In the genomic region with DNA sequence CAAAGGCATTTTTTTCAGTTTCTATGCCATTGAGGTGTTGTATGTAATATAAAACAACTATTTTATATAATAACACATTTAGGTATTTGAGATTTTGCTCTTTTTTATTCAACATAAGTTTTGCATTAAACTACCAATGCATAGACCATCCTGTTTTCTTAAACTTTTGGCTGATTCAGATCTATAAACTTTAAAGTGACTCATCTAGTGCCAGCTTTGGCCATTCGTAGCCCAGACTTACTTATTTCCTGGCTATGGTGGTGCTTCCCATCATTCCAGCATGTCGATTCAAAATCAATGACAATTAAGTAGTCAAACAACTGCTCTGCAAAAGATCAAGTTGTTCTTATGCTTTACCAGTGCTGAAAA, we compare ENCODE assay signal across 2 cellular contexts.
A peak's percentile ranks its signal among the peaks of the same experiment; 100 is the strongest.
TF ChIP-seq lines count a peak whose summit lies in the region.

No MANE protein-coding gene starts in this region.

TF ChIP-seq in SK-N-SH, 30 proteins besides CTCF, POLR2A, EP300 and RAD21:
- TF ChIP-seq, protein P1, sequence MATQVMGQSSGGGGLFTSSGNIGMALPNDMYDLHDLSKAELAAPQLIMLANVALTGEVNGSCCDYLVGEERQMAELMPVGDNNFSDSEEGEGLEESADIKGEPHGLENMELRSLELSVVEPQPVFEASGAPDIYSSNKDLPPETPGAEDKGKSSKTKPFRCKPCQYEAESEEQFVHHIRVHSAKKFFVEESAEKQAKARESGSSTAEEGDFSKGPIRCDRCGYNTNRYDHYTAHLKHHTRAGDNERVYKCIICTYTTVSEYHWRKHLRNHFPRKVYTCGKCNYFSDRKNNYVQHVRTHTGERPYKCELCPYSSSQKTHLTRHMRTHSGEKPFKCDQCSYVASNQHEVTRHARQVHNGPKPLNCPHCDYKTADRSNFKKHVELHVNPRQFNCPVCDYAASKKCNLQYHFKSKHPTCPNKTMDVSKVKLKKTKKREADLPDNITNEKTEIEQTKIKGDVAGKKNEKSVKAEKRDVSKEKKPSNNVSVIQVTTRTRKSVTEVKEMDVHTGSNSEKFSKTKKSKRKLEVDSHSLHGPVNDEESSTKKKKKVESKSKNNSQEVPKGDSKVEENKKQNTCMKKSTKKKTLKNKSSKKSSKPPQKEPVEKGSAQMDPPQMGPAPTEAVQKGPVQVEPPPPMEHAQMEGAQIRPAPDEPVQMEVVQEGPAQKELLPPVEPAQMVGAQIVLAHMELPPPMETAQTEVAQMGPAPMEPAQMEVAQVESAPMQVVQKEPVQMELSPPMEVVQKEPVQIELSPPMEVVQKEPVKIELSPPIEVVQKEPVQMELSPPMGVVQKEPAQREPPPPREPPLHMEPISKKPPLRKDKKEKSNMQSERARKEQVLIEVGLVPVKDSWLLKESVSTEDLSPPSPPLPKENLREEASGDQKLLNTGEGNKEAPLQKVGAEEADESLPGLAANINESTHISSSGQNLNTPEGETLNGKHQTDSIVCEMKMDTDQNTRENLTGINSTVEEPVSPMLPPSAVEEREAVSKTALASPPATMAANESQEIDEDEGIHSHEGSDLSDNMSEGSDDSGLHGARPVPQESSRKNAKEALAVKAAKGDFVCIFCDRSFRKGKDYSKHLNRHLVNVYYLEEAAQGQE (IDR thresholded peaks at IDR 0.05; ENCODE audit: low read depth, low read length), result no peak
- TF ChIP-seq YY1 (IDR thresholded peaks at IDR 0.05; ENCODE audit: low read depth) (no peak), TCF12 (IDR thresholded peaks at IDR 0.05) (peak; percentile 41), FOXM1 (IDR thresholded peaks at IDR 0.05; ENCODE audit: low read depth) (no peak), NRF1 (IDR thresholded peaks at IDR 0.05; ENCODE audit: low read depth, low read length) (no peak), SMC3 (IDR thresholded peaks at IDR 0.05; ENCODE audit: low read depth, low read length) (no peak), CHD2 (IDR thresholded peaks at IDR 0.05; ENCODE audit: low read length, partially characterized antibody) (no peak), FOXJ3 (CRISPR knock-in tag; IDR thresholded peaks at IDR 0.05) (no peak), MEF2A (IDR thresholded peaks at IDR 0.05; ENCODE audit: borderline replicate concordance, low read depth) (no peak), EZH2phosphoT487 (IDR thresholded peaks at IDR 0.05; ENCODE audit: borderline replicate concordance, low read depth) (no peak), MXI1 (IDR thresholded peaks at IDR 0.05; ENCODE audit: low read depth, low read length) (no peak), TAF1 (IDR thresholded peaks at IDR 0.05; ENCODE audit: borderline replicate concordance, low read depth, low read length) (no peak), NFIC (IDR thresholded peaks at IDR 0.05; ENCODE audit: borderline replicate concordance) (0 out of 2 replicates have a peak, but pooled peaks have one; percentile 18), POLR2AphosphoS5 (IDR thresholded peaks at IDR 0.05; ENCODE audit: low read depth, low read length) (no peak), JUND (IDR thresholded peaks at IDR 0.05) (peak; percentile 13; the same call in 1 of the 2 replicates), GATA2 (CRISPR knock-in tag; IDR thresholded peaks at IDR 0.05) (no peak), TEAD4 (IDR thresholded peaks at IDR 0.05; ENCODE audit: borderline replicate concordance, insufficient read depth) (no peak), FOSL2 (IDR thresholded peaks at IDR 0.05; ENCODE audit: borderline replicate concordance, low read depth) (peak; percentile 58; the same call in 1 of the 2 replicates)
- TF ChIP-seq, protein P2, sequence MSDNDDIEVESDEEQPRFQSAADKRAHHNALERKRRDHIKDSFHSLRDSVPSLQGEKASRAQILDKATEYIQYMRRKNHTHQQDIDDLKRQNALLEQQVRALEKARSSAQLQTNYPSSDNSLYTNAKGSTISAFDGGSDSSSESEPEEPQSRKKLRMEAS (IDR thresholded peaks at IDR 0.05; ENCODE audit: low read depth), result no peak
- TF ChIP-seq, protein P3, sequence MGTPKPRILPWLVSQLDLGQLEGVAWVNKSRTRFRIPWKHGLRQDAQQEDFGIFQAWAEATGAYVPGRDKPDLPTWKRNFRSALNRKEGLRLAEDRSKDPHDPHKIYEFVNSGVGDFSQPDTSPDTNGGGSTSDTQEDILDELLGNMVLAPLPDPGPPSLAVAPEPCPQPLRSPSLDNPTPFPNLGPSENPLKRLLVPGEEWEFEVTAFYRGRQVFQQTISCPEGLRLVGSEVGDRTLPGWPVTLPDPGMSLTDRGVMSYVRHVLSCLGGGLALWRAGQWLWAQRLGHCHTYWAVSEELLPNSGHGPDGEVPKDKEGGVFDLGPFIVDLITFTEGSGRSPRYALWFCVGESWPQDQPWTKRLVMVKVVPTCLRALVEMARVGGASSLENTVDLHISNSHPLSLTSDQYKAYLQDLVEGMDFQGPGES (IDR thresholded peaks at IDR 0.05; ENCODE audit: low read depth, low read length), result no peak
- TF ChIP-seq, protein P4, sequence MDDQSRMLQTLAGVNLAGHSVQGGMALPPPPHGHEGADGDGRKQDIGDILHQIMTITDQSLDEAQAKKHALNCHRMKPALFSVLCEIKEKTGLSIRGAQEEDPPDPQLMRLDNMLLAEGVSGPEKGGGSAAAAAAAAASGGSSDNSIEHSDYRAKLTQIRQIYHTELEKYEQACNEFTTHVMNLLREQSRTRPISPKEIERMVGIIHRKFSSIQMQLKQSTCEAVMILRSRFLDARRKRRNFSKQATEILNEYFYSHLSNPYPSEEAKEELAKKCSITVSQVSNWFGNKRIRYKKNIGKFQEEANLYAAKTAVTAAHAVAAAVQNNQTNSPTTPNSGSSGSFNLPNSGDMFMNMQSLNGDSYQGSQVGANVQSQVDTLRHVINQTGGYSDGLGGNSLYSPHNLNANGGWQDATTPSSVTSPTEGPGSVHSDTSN (IDR thresholded peaks at IDR 0.05), result no peak
- TF ChIP-seq, protein P5, sequence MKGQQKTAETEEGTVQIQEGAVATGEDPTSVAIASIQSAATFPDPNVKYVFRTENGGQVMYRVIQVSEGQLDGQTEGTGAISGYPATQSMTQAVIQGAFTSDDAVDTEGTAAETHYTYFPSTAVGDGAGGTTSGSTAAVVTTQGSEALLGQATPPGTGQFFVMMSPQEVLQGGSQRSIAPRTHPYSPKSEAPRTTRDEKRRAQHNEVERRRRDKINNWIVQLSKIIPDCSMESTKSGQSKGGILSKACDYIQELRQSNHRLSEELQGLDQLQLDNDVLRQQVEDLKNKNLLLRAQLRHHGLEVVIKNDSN (IDR thresholded peaks at IDR 0.05; ENCODE audit: borderline replicate concordance, low read depth), result no peak

TF ChIP-seq in SK-N-SH treated with all-trans-retinoic acid at 6 μM for 48 hours, 23 proteins besides CTCF, POLR2A, EP300 and RAD21:
- TF ChIP-seq TOX (CRISPR knock-in tag; IDR thresholded peaks at IDR 0.05; ENCODE audit: borderline replicate concordance) (no peak), TCF4 (CRISPR knock-in tag; IDR thresholded peaks at IDR 0.05; ENCODE audit: borderline replicate concordance) (no peak), ZNF70 (CRISPR knock-in tag; IDR thresholded peaks at IDR 0.05) (no peak), PPARA (CRISPR knock-in tag; IDR thresholded peaks at IDR 0.05; ENCODE audit: borderline replicate concordance) (no peak), ISL1 (CRISPR knock-in tag; IDR thresholded peaks at IDR 0.05) (no peak), ESRRG (CRISPR knock-in tag; IDR thresholded peaks at IDR 0.05) (no peak), ZFP3 (CRISPR knock-in tag; IDR thresholded peaks at IDR 0.05) (no peak), RARB (CRISPR knock-in tag; IDR thresholded peaks at IDR 0.05) (no peak)
- TF ChIP-seq, protein P6, sequence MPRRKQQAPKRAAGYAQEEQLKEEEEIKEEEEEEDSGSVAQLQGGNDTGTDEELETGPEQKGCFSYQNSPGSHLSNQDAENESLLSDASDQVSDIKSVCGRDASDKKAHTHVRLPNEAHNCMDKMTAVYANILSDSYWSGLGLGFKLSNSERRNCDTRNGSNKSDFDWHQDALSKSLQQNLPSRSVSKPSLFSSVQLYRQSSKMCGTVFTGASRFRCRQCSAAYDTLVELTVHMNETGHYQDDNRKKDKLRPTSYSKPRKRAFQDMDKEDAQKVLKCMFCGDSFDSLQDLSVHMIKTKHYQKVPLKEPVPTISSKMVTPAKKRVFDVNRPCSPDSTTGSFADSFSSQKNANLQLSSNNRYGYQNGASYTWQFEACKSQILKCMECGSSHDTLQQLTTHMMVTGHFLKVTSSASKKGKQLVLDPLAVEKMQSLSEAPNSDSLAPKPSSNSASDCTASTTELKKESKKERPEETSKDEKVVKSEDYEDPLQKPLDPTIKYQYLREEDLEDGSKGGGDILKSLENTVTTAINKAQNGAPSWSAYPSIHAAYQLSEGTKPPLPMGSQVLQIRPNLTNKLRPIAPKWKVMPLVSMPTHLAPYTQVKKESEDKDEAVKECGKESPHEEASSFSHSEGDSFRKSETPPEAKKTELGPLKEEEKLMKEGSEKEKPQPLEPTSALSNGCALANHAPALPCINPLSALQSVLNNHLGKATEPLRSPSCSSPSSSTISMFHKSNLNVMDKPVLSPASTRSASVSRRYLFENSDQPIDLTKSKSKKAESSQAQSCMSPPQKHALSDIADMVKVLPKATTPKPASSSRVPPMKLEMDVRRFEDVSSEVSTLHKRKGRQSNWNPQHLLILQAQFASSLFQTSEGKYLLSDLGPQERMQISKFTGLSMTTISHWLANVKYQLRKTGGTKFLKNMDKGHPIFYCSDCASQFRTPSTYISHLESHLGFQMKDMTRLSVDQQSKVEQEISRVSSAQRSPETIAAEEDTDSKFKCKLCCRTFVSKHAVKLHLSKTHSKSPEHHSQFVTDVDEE (CRISPR knock-in tag; IDR thresholded peaks at IDR 0.05), result no peak
